Comparison of ENCODE assay signal across 21 cellular contexts in the genomic region with DNA sequence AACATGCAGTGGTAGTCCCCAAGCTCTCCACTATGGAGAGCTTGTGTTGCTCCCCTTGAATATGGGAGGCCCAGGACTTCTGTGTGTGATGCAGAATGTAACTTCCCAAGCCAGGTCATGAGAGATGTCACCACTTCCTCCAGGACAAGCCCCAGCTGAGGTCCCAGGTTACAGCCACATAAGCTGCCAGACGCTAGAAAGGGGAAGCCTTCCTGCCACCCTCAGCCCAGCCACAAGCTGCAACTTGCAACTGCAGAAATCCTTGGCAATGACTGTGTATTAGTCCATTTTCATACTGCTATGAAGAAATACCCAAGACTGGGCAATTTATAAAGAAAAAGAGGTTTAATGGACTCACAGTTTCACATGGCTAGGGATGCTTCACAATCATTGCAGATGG.
"Had no signal": no experiment of that assay in that cellular context is flagged by ENCODE, and none has a peak within 500 bp of the region (broad histone marks: within the 10 kb centered on the region; RNA-seq: fewer than 3 reads in every experiment).

No MANE protein-coding gene starts in this region.

- ATAC-seq: activated naive CD4-positive, alpha-beta T cell treated with anti-CD3 and anti-CD28 coated beads, Interleukin-2, amount 50 U/mL, for 72 hours; heart right ventricle; WTC11 had no signal

- H3K4me3 ChIP-seq: adrenal gland, cardiac muscle cell, esophagus muscularis mucosa, heart right ventricle, left ventricle myocardium inferior, thyroid gland, uterus had no signal

- DNase-seq: activated CD4-positive, alpha-beta memory T cell treated with anti-CD3 and anti-CD28 coated beads for 36 hours; activated CD4-positive, alpha-beta T cell treated with anti-CD3 and anti-CD28 coated beads for 4 hours; activated gamma-delta T cell treated with Interleukin-2 at 50 U/mL for 16 hours; activated T-cell treated with anti-CD3 and anti-CD28 coated beads for 4 hours; adrenal gland; effector CD8-positive, alpha-beta T cell; heart right ventricle; immature natural killer cell; kidney glomerular epithelial cell; left ventricle myocardium inferior; retina; stimulated activated CD8-positive, alpha-beta memory T cell treated with anti-CD3 and anti-CD28 coated beads, Interleukin-4, amount 100 ng/mL, for 48 hours; stimulated activated naive CD4-positive, alpha-beta T cell; thyroid gland; uterus had no signal

- FAIRE-seq: astrocyte, TTC549 had no signal
